8 cellular contexts compared by ENCODE assay signal in genomic region chr17:83083368-83084201, GRCh38. TPM values are rescaled to one million over a fixed set of nuclear protein-coding genes. Genes with fewer than 3 reads are reported as not detected.
DNase-seq lines count a peak whose midpoint lies in the region; ATAC-seq and TF ChIP-seq lines count a peak whose summit lies in the region.

No MANE protein-coding gene starts in this region.

- H3K4me3 ChIP-seq in AG09309 (ENCODE audit: control insufficient read depth, low read depth, low read length): peak overlapping the region; percentile 32
- peak overlapping the region in 2 of 3 donors; percentile 29 to 35 for H3K4me3 ChIP-seq in skeletal muscle tissue (ENCODE audit: low read length in 3 of 3)

- H3K36me3 Mint-ChIP-seq in activated T-cell treated with anti-CD3 and anti-CD28 coated beads, Interleukin-2, amount 50 U/mL, for 72 hours (ENCODE audit: insufficient read depth in 2 of 2): peaks cover 8 to 15% of the 10 kb centered on the region in 2 donors

- peaks cover 41% of the 10 kb centered on the region for H3K4me1 Mint-ChIP-seq in activated T-cell treated with anti-CD3 and anti-CD28 coated beads, Interleukin-2, amount 50 U/mL, for 72 hours (ENCODE audit: low read depth)

- peaks cover 9 to 24% (median 24%) of the 10 kb centered on the region in 3 donors for H3K27me3 ChIP-seq in skeletal muscle tissue (ENCODE audit: control insufficient read depth in 3 of 3, insufficient read depth in 3 of 3, low read length in 3 of 3)

- H3K9ac ChIP-seq in skeletal muscle tissue (ENCODE audit: low read depth in 1 of 3, low read length in 3 of 3): peak overlapping the region in 1 of 3 donors; percentile 33

- H3K36me3 ChIP-seq in skeletal muscle tissue (ENCODE audit: control insufficient read depth in 3 of 3, insufficient read depth in 3 of 3, low read length in 3 of 3): peaks cover 0 to 2% (median 0%) of the 10 kb centered on the region in 3 donors

- H3K4me3 Mint-ChIP-seq in activated T-cell treated with anti-CD3 and anti-CD28 coated beads, Interleukin-2, amount 50 U/mL, for 72 hours: peak overlapping the region; percentile 80 to 88

- DNase-seq in AG09309 (ENCODE audit: low read depth) (peak; percentile 98), M059J (ENCODE audit: low read depth) (peak; percentile 94), foreskin melanocyte (peak; percentile 21)
- peak; percentile 83 to 86 for DNase-seq in activated T-cell treated with anti-CD3 and anti-CD28 coated beads, Interleukin-2, amount 50 U/mL, for 72 hours

- TF ChIP-seq CTCF in AG09309 (IDR thresholded peaks at IDR 0.05; ENCODE audit: control insufficient read depth, insufficient read depth, low read depth, low read length, missing control alignments): no peak

- H3K27me3 Mint-ChIP-seq in activated T-cell treated with anti-CD3 and anti-CD28 coated beads, Interleukin-2, amount 50 U/mL, for 72 hours (ENCODE audit: low read depth): peaks cover 10% of the 10 kb centered on the region

- peak overlapping the region; percentile 79 for H3K27ac Mint-ChIP-seq in activated T-cell treated with anti-CD3 and anti-CD28 coated beads, Interleukin-2, amount 50 U/mL, for 72 hours

- H3K9me3 ChIP-seq in skeletal muscle tissue (ENCODE audit: control insufficient read depth in 3 of 3, low read length in 3 of 3): no peaks in the 10 kb centered on the region

- ATAC-seq in activated T-cell treated with anti-CD3 and anti-CD28 coated beads, Interleukin-2, amount 50 U/mL, for 72 hours (replicated peaks in 1 of 2): peak; percentile 72 to 79
- ATAC-seq in HG03469 (IDR thresholded peaks at IDR 0.05; ENCODE audit: unreplicated experiment) (no peak), GM19467 (IDR thresholded peaks at IDR 0.05; ENCODE audit: unreplicated experiment) (no peak), GM18502 (IDR thresholded peaks at IDR 0.05; ENCODE audit: poor library complexity, unreplicated experiment) (no peak)

- H3K27ac ChIP-seq in skeletal muscle tissue (ENCODE audit: low read depth, low read length): peak overlapping the region; percentile 54

- no peaks in the 10 kb centered on the region for H3K9me3 Mint-ChIP-seq in activated T-cell treated with anti-CD3 and anti-CD28 coated beads, Interleukin-2, amount 50 U/mL, for 72 hours

- H3K4me1 ChIP-seq in skeletal muscle tissue (ENCODE audit: control insufficient read depth in 3 of 3, insufficient read depth in 3 of 3, low read length in 3 of 3): peaks cover 17 to 40% (median 24%) of the 10 kb centered on the region in 3 donors

RNA-seq across cellular contexts. Expression of gene METRNL, which starts 4.2 kb away (rescaled TPM):
- 37.6 and 42.7 TPM in 2 replicates for total RNA-seq in M059J (2014; rRNA removed; shearing (Covaris generic))
- total RNA-seq in activated T-cell treated with anti-CD3 and anti-CD28 coated beads, Interleukin-2, amount 50 U/mL, for 72 hours: 100 to 1,000 TPM; 137 to 198 TPM
- total RNA-seq in skeletal muscle tissue: 31.3 TPM

Comparison
In these comparisons a context has a peak if more than half of its experiments do, and no peak if none do; other contexts are left out.
1. DNase-seq: peak in every context shown above with its lines; median percentile 98 in AG09309; 94 in M059J; 84 in activated T-cell treated with anti-CD3 and anti-CD28 coated beads, Interleukin-2, amount 50 U/mL, for 72 hours; 21 in foreskin melanocyte.
2. ATAC-seq: peak in activated T-cell treated with anti-CD3 and anti-CD28 coated beads, Interleukin-2, amount 50 U/mL, for 72 hours (2 of 2); none in HG03469 (single experiment), GM19467 (single experiment) and GM18502 (single experiment).